ENCODE assay signal across 18 cellular contexts in the genomic region with DNA sequence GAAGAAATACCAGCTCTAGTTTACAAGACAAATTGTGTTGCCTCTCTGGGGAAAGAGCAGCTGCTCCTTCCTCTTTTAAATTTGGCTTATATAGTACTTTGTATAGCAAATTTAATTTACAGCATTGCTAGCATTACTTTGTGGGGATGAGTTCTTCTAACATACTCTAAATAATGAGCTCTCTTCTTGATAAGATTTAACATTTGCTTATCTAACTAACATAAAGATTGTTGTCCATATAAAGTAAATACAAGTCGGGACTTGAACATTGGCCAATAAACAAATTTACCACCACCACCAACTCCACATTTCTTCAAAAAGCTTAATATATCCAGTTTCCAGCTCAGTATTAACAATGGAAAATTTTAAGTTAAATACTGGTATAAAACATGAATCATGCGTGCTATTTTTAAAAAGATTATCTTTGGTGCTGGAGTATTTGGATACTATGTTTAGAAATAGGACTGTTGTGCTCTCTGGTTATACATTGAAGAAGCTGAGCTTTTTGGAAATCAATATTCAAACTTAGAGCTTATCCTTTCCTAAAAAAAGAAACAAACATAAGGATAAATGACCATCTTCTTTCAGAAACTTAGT.
DNase-seq lines count a peak whose midpoint lies in the region; ATAC-seq and TF ChIP-seq lines count a peak whose summit lies in the region.
"Had no signal": no experiment of that assay in that cellular context is flagged by ENCODE, and none has a peak within 500 bp of the region (broad histone marks: within the 10 kb centered on the region; RNA-seq: fewer than 3 reads in every experiment).

No MANE protein-coding gene starts in this region.

- H3K27me3 ChIP-seq in IMR-90 (ENCODE audit: control insufficient read depth, insufficient read depth, low read length) (no peaks in the 10 kb centered on the region), adipocyte (replicated peaks; ENCODE audit: control insufficient read depth, insufficient read depth, low read length) (no peaks in the 10 kb centered on the region), hepatocyte (no peaks in the 10 kb centered on the region), thoracic aorta (replicated peaks; ENCODE audit: insufficient read depth) (no peaks in the 10 kb centered on the region)
- H3K27me3 ChIP-seq: MG63 had no signal

- H2BK15ac ChIP-seq in IMR-90 (ENCODE audit: low read depth, low read length) = peak overlapping the region; percentile 53; the same call in 2 of the 3 replicates

- no peaks in the 10 kb centered on the region for H3K36me3 Mint-ChIP-seq in effector memory CD8-positive, alpha-beta T cell (ENCODE audit: insufficient read depth)
- H3K36me3 Mint-ChIP-seq: CD8-positive, alpha-beta T cell had no signal

- H3K27ac ChIP-seq in IMR-90 (ENCODE audit: insufficient read depth, low read length) (no peak overlapping the region; the same call in 1 of the 2 replicates), hepatocyte (peak overlapping the region; percentile 1), thoracic aorta (peak overlapping the region; percentile 59 to 74)
- H3K27ac ChIP-seq: A549, SK-N-MC had no signal

- peak overlapping the region; percentile 64; the same call in 1 of the 2 replicates for H3K4ac ChIP-seq in IMR-90 (ENCODE audit: low read depth, low read length)

- no peak for TF ChIP-seq CTCF in IMR-90 (conservative IDR thresholded peaks at IDR 0.05; ENCODE audit: low read depth, low read length)
- TF ChIP-seq CTCF in hepatocyte (IDR thresholded peaks at IDR 0.05; ENCODE audit: poor library complexity) = no peak
- TF ChIP-seq CTCF in thoracic aorta (IDR thresholded peaks at IDR 0.05) = no peak

- H3K9me3 ChIP-seq in IMR-90 (ENCODE audit: control insufficient read depth, insufficient read depth, low read length) = no peaks in the 10 kb centered on the region
- H3K9me3 ChIP-seq in adipocyte (ENCODE audit: control insufficient read depth, low read length) = no peaks in the 10 kb centered on the region
- no peaks in the 10 kb centered on the region for H3K9me3 ChIP-seq in hepatocyte (ENCODE audit: low read depth)
- no peaks in the 10 kb centered on the region for H3K9me3 ChIP-seq in thoracic aorta
- H3K9me3 ChIP-seq: A549, HAP-1, MG63 had no signal

- H3K4me3 ChIP-seq in IMR-90 (ENCODE audit: insufficient read depth, low read depth, low read length) = no peak overlapping the region
- H3K4me3 ChIP-seq in adipocyte (ENCODE audit: low read length) = no peak overlapping the region
- H3K4me3 ChIP-seq in hepatocyte = no peak overlapping the region
- H3K4me3 ChIP-seq in thoracic aorta = no peak overlapping the region
- H3K4me3 ChIP-seq: A549, HAP-1, MG63, SK-N-MC had no signal

- no peak overlapping the region for H3K9ac ChIP-seq in IMR-90 (ENCODE audit: low read depth, low read length)
- H3K9ac ChIP-seq in adipocyte (ENCODE audit: low read length) = no peak overlapping the region

- H3K18ac ChIP-seq in IMR-90 (ENCODE audit: low read depth, low read length) = peak overlapping the region; percentile 82; the same call in 1 of the 2 replicates

- DNase-seq in IMR-90 = peak; percentile 73
- peak; percentile 25 for DNase-seq in adipocyte (ENCODE audit: low read depth)
- no peak for DNase-seq in hepatocyte (ENCODE audit: low spot score)
- DNase-seq in thoracic aorta (ENCODE audit: low spot score) = no peak
- DNase-seq in activated effector memory CD4-positive, alpha-beta T cell treated with anti-CD3 and anti-CD28 coated beads, Interleukin-2, amount 50 U/mL, for 16 hours = no peak
- DNase-seq in effector memory CD8-positive, alpha-beta T cell = no peak
- DNase-seq: CD8-positive, alpha-beta T cell; MG63; NCI-H1105 treated with DMSO at 0.1 percent for 48 hours; NCI-H1694 treated with DMSO at 0.1 percent for 48 hours; NCI-H510A; NCI-H748 treated with DMSO at 0.1 percent for 48 hours; NK-92 treated with Interleukin-12 subunit alpha and Interleukin-12 subunit beta, amount 100 ng/mL, for 24 hours; Right ventricle myocardium superior had no signal

- H2AK9ac ChIP-seq in IMR-90 (replicated peaks; ENCODE audit: low read depth, low read length, poor library complexity) = no peak overlapping the region

- BruUV-seq in IMR-90 (replicated peaks; lab: Mats Ljungman, UMichigan) = no TSS peak

- H4K91ac ChIP-seq in IMR-90 (ENCODE audit: insufficient read depth, low read depth, low read length) = no peak overlapping the region; the same call in 1 of the 2 replicates

- H3K4me1 ChIP-seq in IMR-90 (ENCODE audit: control insufficient read depth, insufficient read depth, low read length) (peaks cover 2% of the 10 kb centered on the region), adipocyte (ENCODE audit: control insufficient read depth, insufficient read depth, low read length) (peaks cover 16% of the 10 kb centered on the region), hepatocyte (ENCODE audit: insufficient read depth) (peaks cover 16% of the 10 kb centered on the region), thoracic aorta (ENCODE audit: control insufficient read depth in 1 of 2, low read depth in 2 of 2) (peaks cover 42 to 44% of the 10 kb centered on the region in 2 donors)
- H3K4me1 ChIP-seq: A549 had no signal

- H3K56ac ChIP-seq in IMR-90 (ENCODE audit: extremely low read depth, insufficient read depth, low read length) = no peak overlapping the region

- intact Hi-C loops in IMR-90 (cut with micrococcal nuclease) = no loop called here

- WGBS in IMR-90 (ENCODE audit: extremely low coverage in 2 of 2, insufficient read length in 1 of 2), 2 experiments = no CpG with 5 or more reads among the region's 2 CpGs
- 52% methylated on average over 2 of the region's 2 CpGs for WGBS in hepatocyte (ENCODE audit: low lambda C conversion rate, missing lambda C conversion rate)

- no peaks in the 10 kb centered on the region; the same call in 1 of the 2 replicates for H3K9me1 ChIP-seq in IMR-90 (ENCODE audit: insufficient read depth, low read length)

- H3K9me3 Mint-ChIP-seq in effector memory CD8-positive, alpha-beta T cell = peaks cover 0 to 2% of the 10 kb centered on the region in 2 donors

- no peaks in the 10 kb centered on the region for H4K20me1 ChIP-seq in IMR-90 (ENCODE audit: insufficient read depth, low read length)
- H4K20me1 ChIP-seq in hepatocyte (ENCODE audit: insufficient read depth, poor library complexity, severe bottlenecking) = no peaks in the 10 kb centered on the region

- H2BK5ac ChIP-seq in IMR-90 (ENCODE audit: low read depth, low read length, poor library complexity, severe bottlenecking) = peak overlapping the region; percentile 80

- H3K79me2 ChIP-seq in hepatocyte = no peaks in the 10 kb centered on the region

- no peak overlapping the region for H3K4me3 Mint-ChIP-seq in effector memory CD8-positive, alpha-beta T cell
- H3K4me3 Mint-ChIP-seq: CD8-positive, alpha-beta T cell had no signal

- peak overlapping the region; percentile 82; the same call in 1 of the 2 replicates for H3K23ac ChIP-seq in IMR-90 (ENCODE audit: low read depth, low read length)

- ATAC-seq in IMR-90 (ENCODE audit: low read depth) (peak; percentile 83), thoracic aorta (ENCODE audit: insufficient number of reproducible peaks, low FRiP score, low read depth) (peak; percentile 40), HG03175 (IDR thresholded peaks at IDR 0.05; ENCODE audit: unreplicated experiment) (no peak)
- ATAC-seq in effector memory CD8-positive, alpha-beta T cell (replicated peaks) = no peak
- ATAC-seq: A549; CD8-positive, alpha-beta T cell had no signal

- H3K4me2 ChIP-seq in IMR-90 (ENCODE audit: low read depth, low read length) (peak overlapping the region; percentile 55; the same call in 1 of the 2 replicates), hepatocyte (no peak overlapping the region)
- H3K4me2 ChIP-seq: A549 had no signal

- H3K36me3 ChIP-seq in IMR-90 (ENCODE audit: control insufficient read depth, insufficient read depth, low read length) (no peaks in the 10 kb centered on the region), adipocyte (ENCODE audit: control insufficient read depth, insufficient read depth, low read length, severe bottlenecking) (no peaks in the 10 kb centered on the region), hepatocyte (replicated peaks; ENCODE audit: insufficient read depth, low read depth) (no peaks in the 10 kb centered on the region), thoracic aorta (no peaks in the 10 kb centered on the region)
- H3K36me3 ChIP-seq: HAP-1, MG63 had no signal

- TF ChIP-seq POLR2A in IMR-90 (IDR thresholded peaks at IDR 0.05; ENCODE audit: low read depth, low read length) = no peak

- peak overlapping the region; percentile 96; the same call in 1 of the 2 replicates for H2BK20ac ChIP-seq in IMR-90 (ENCODE audit: low read depth, low read length)

- POLR2A ChIA-PET in IMR-90 (lab: Charles Lee; ENCODE audit: unreplicated experiment) = no interaction called here

- no peak overlapping the region for H2AK5ac ChIP-seq in IMR-90 (ENCODE audit: low read depth, low read length)

- H3K14ac ChIP-seq in IMR-90 (replicated peaks; ENCODE audit: low read depth, low read length) = peak overlapping the region; percentile 74; the same call in 1 of the 2 replicates

- no peaks in the 10 kb centered on the region for H3K79me1 ChIP-seq in IMR-90 (ENCODE audit: low read depth in 1 of 2, low read length in 2 of 2)

- H4K5ac ChIP-seq in IMR-90 (ENCODE audit: low read depth, low read length) = peak overlapping the region; percentile 9; the same call in 1 of the 2 replicates

- H3K4me1 Mint-ChIP-seq in effector memory CD8-positive, alpha-beta T cell (ENCODE audit: low read depth in 2 of 2) = no peaks in the 10 kb centered on the region

- peaks cover 0 to 6% of the 10 kb centered on the region in 2 donors for H3K27me3 Mint-ChIP-seq in effector memory CD8-positive, alpha-beta T cell

- no peaks in the 10 kb centered on the region for H3K9me2 ChIP-seq in hepatocyte (replicated peaks; ENCODE audit: insufficient read depth)

- H2AFZ ChIP-seq in IMR-90 (replicated peaks; ENCODE audit: low read length, poor library complexity) (no peak overlapping the region), hepatocyte (no peak overlapping the region)

- CTCF ChIA-PET in IMR-90 (lab: Yijun Ruan, JAX) = interaction anchor here (0.6 kb wide), 1 partner anchor 180 kb away, joined by 3 read pairs; no protein-coding TSS in a partner anchor

- no peak overlapping the region for H3K27ac Mint-ChIP-seq in effector memory CD8-positive, alpha-beta T cell
- H3K27ac Mint-ChIP-seq: CD8-positive, alpha-beta T cell had no signal

- in situ Hi-C loops in IMR-90 (cut with MboI; ENCODE audit: low sequenced_read_pairs) = no loop called here

- peak overlapping the region in 1 of 2 experiments; percentile 12; a peak in 1 of 4 replicates for H4K8ac ChIP-seq in IMR-90 (ENCODE audit: low read depth in 2 of 2, low read length in 2 of 2)

- no peak for TF ChIP-seq RAD21 in IMR-90 (IDR thresholded peaks at IDR 0.05; ENCODE audit: low read length)

- dilution Hi-C loops in IMR-90 (cut with HindIII; ENCODE audit: low sequenced_read_pairs, unreplicated experiment) = no loop called here

- peak overlapping the region; percentile 88 for H2BK120ac ChIP-seq in IMR-90 (ENCODE audit: low read depth, low read length)

TF ChIP-seq in IMR-90, 13 proteins besides CTCF, POLR2A, EP300 and RAD21 (continues in another document):
- TF ChIP-seq SMC3 (IDR thresholded peaks at IDR 0.05; ENCODE audit: low read depth, low read length) (no peak), CEBPB (IDR thresholded peaks at IDR 0.05; ENCODE audit: low read depth, low read length) (no peak), NFE2L2 (IDR thresholded peaks at IDR 0.05; ENCODE audit: low read depth, low read length) (no peak), FOS (IDR thresholded peaks at IDR 0.05; ENCODE audit: low read depth, low read length) (no peak)

Comparison
In these comparisons a context has a peak if more than half of its experiments do, and no peak if none do; other contexts are left out.
1. ATAC-seq: peak in IMR-90 (single experiment) and thoracic aorta (single experiment); none in HG03175 (single experiment) and effector memory CD8-positive, alpha-beta T cell (single experiment).
2. DNase-seq: peak in IMR-90 (single experiment) and adipocyte (single experiment); none in hepatocyte (single experiment), thoracic aorta (single experiment), activated effector memory CD4-positive, alpha-beta T cell treated with anti-CD3 and anti-CD28 coated beads, Interleukin-2, amount 50 U/mL, for 16 hours (single experiment) and effector memory CD8-positive, alpha-beta T cell (0 of 3).